In genomic region chr1:14682941-14683340, GRCh38 we compare ENCODE assay signal across 1 cellular context.
TF ChIP-seq lines count a peak whose summit lies in the region.

No MANE protein-coding gene starts in this region.

TF ChIP-seq in K562, 482 proteins besides CTCF, POLR2A, EP300 and RAD21 (continued from another document):
- TF ChIP-seq YBX1 (IDR thresholded peaks at IDR 0.05), result no peak
- TF ChIP-seq ZNF696 (CRISPR knock-in tag; conservative IDR thresholded peaks at IDR 0.05), result no peak
- no peak for TF ChIP-seq TSHZ1 (CRISPR knock-in tag; IDR thresholded peaks at IDR 0.05)
- TF ChIP-seq ZNF766 (CRISPR knock-in tag; conservative IDR thresholded peaks at IDR 0.05), result no peak
- TF ChIP-seq PRPF4 (IDR thresholded peaks at IDR 0.05; ENCODE audit: insufficient read depth, low read depth, low read length, poor library complexity, severe bottlenecking), result no peak
- no peak for TF ChIP-seq GATAD2A (IDR thresholded peaks at IDR 0.05)
- TF ChIP-seq SNAPC5 (CRISPR knock-in tag; IDR thresholded peaks at IDR 0.05), result no peak
- no peak for TF ChIP-seq ZKSCAN1 (IDR thresholded peaks at IDR 0.05; ENCODE audit: low read depth, low read length)
